11 cellular contexts compared by ENCODE assay signal in the genomic region with DNA sequence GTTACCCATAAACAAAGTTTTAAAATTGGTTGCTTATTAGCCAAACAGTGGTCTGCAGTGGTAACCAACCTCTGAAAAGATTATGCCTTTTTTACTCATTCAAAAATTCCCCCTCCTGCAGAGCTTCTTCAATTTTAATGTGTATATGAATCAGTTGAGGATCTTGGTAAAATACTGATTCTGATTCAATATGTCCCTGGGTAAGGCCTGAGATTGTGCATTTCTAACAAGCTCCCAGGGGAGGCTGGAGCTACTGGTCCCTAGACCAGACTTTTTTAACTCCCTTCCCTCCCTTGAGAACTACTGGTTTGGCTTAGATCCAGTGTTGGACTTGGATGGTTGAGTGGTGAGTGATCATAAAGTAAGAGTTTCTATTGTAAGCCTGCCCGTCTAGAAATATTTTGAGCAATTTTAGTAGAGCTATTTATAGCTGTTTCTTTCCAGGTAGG.
A peak's percentile ranks its signal among the peaks of the same experiment; 100 is the strongest.
DNase-seq lines count a peak whose midpoint lies in the region; ATAC-seq and TF ChIP-seq lines count a peak whose summit lies in the region.
"Had no signal": no experiment of that assay in that cellular context is flagged by ENCODE, and none has a peak within 500 bp of the region (broad histone marks: within the 10 kb centered on the region; RNA-seq: fewer than 3 reads in every experiment).

No MANE protein-coding gene starts in this region.

- TF ChIP-seq CTCF in SK-N-SH (IDR thresholded peaks at IDR 0.05): no peak
- no peak for TF ChIP-seq CTCF in WTC11 (IDR thresholded peaks at IDR 0.05)

- peak overlapping the region; percentile 31 for H3K27ac Mint-ChIP-seq in activated naive CD8-positive, alpha-beta T cell
- no peak overlapping the region for H3K27ac Mint-ChIP-seq in WTC11

- H3K36me3 ChIP-seq in SK-N-SH (replicated peaks in 1 of 2; ENCODE audit: control insufficient read depth in 1 of 2, insufficient read depth in 2 of 2, low read length in 1 of 2): no peaks in the 10 kb centered on the region
- H3K36me3 ChIP-seq: heart left ventricle had no signal

- peaks cover 10% of the 10 kb centered on the region for H3K9me3 Mint-ChIP-seq in activated naive CD8-positive, alpha-beta T cell (ENCODE audit: low read depth)
- no peaks in the 10 kb centered on the region for H3K9me3 Mint-ChIP-seq in WTC11

- no peak overlapping the region for H2AFZ ChIP-seq in SK-N-SH (ENCODE audit: low read depth)

- no peaks in the 10 kb centered on the region; a peak in 1 of 4 replicates for H3K4me1 ChIP-seq in SK-N-SH (ENCODE audit: control insufficient read depth in 1 of 2, insufficient read depth in 2 of 2, low read depth in 1 of 2, low read length in 1 of 2)

- no peak overlapping the region for H3K4me2 ChIP-seq in SK-N-SH

- TF ChIP-seq RAD21 in SK-N-SH (IDR thresholded peaks at IDR 0.05; ENCODE audit: low read length): no peak

- H3K4me3 ChIP-seq in SK-N-SH (ENCODE audit: low read depth in 2 of 2, low read length in 1 of 2): no peak overlapping the region
- H3K4me3 ChIP-seq: heart left ventricle had no signal

- H3K27me3 Mint-ChIP-seq in activated naive CD8-positive, alpha-beta T cell: no peaks in the 10 kb centered on the region
- peaks cover 75% of the 10 kb centered on the region for H3K27me3 Mint-ChIP-seq in WTC11 (ENCODE audit: low read depth)

- H3K4me3 Mint-ChIP-seq in activated naive CD8-positive, alpha-beta T cell: no peak overlapping the region
- no peak overlapping the region for H3K4me3 Mint-ChIP-seq in WTC11

- peaks cover 18% of the 10 kb centered on the region for H4K20me1 ChIP-seq in SK-N-SH (ENCODE audit: insufficient read depth)

- peaks cover 89% of the 10 kb centered on the region for H3K79me2 ChIP-seq in SK-N-SH (ENCODE audit: insufficient read depth)

- 24% methylated on average over 1 of the region's 1 CpG for WGBS in SK-N-SH (ENCODE audit: low lambda C conversion rate)

- TF ChIP-seq EP300 in SK-N-SH (IDR thresholded peaks at IDR 0.05; ENCODE audit: borderline replicate concordance in 1 of 2, low read depth in 1 of 2, low read length in 1 of 2): no peak

- peaks cover 10% of the 10 kb centered on the region for H3F3A ChIP-seq in SK-N-SH (replicated peaks; ENCODE audit: insufficient read depth)

- no peak; the same call in 2 of the 3 replicates for ATAC-seq in SK-N-SH treated with all-trans-retinoic acid at 6 μM for 48 hours
- ATAC-seq in HG03354 (IDR thresholded peaks at IDR 0.05; ENCODE audit: poor library complexity, severe bottlenecking, unreplicated experiment): peak; percentile 66
- no peak for ATAC-seq in WTC11
- ATAC-seq: Panc1 had no signal

- peaks cover 50% of the 10 kb centered on the region for H3K4me1 Mint-ChIP-seq in activated naive CD8-positive, alpha-beta T cell (ENCODE audit: low read depth)
- H3K4me1 Mint-ChIP-seq in WTC11: peaks cover 4% of the 10 kb centered on the region

- H3K9me2 ChIP-seq in SK-N-SH: no peaks in the 10 kb centered on the region

- POLR2A ChIA-PET in SK-N-SH (lab: Yijun Ruan, JAX) (no interaction called here), WTC11 (lab: Charles Lee) (no interaction called here)

- H3K27ac ChIP-seq in SK-N-SH (ENCODE audit: low read depth in 2 of 2, low read length in 1 of 2): no peak overlapping the region
- H3K27ac ChIP-seq: heart left ventricle had no signal

- H3K9ac ChIP-seq in SK-N-SH: no peak overlapping the region

- DNase-seq in SK-N-SH (no peak), renal cortical epithelial cell (ENCODE audit: low read depth) (peak; percentile 87), WTC11 (ENCODE audit: low spot score) (no peak), NCI-H146 (lab: John Stamatoyannopoulos, UW) (no peak), cortex of kidney (lab: John Stamatoyannopoulos, UW) (no peak)
- DNase-seq: heart left ventricle; stimulated activated naive CD4-positive, alpha-beta T cell had no signal

- peaks cover 22% of the 10 kb centered on the region for H3K36me3 Mint-ChIP-seq in activated naive CD8-positive, alpha-beta T cell
- H3K36me3 Mint-ChIP-seq in WTC11: no peaks in the 10 kb centered on the region

- H3K27me3 ChIP-seq in SK-N-SH (ENCODE audit: insufficient read depth): no peaks in the 10 kb centered on the region
- H3K27me3 ChIP-seq: heart left ventricle had no signal

- CTCF ChIA-PET in SK-N-SH (lab: Yijun Ruan, JAX): interaction anchor here (0.6 kb wide), 1 partner anchor 53 kb away, joined by 3 read pairs; no protein-coding TSS in a partner anchor
- CTCF ChIA-PET in WTC11 (lab: Charles Lee): no interaction called here

- no peaks in the 10 kb centered on the region for H3K9me3 ChIP-seq in SK-N-SH

TF ChIP-seq in SK-N-SH, 30 proteins besides CTCF, POLR2A, EP300 and RAD21:
- TF ChIP-seq MEF2A (IDR thresholded peaks at IDR 0.05; ENCODE audit: borderline replicate concordance, low read depth) (peak; percentile 59; the same call in 1 of the 2 replicates), FOXJ3 (CRISPR knock-in tag; IDR thresholded peaks at IDR 0.05) (no peak), RXRA (IDR thresholded peaks at IDR 0.05; ENCODE audit: borderline replicate concordance, low read depth) (no peak), YY1 (IDR thresholded peaks at IDR 0.05; ENCODE audit: low read depth) (no peak), NFIC (IDR thresholded peaks at IDR 0.05; ENCODE audit: borderline replicate concordance) (peak; percentile 69; the same call in 1 of the 2 replicates), TEAD4 (IDR thresholded peaks at IDR 0.05; ENCODE audit: borderline replicate concordance, insufficient read depth) (no peak), FOXM1 (IDR thresholded peaks at IDR 0.05; ENCODE audit: low read depth) (no peak), TCF12 (IDR thresholded peaks at IDR 0.05) (peak; percentile 11; the same call in 1 of the 2 replicates)
- TF ChIP-seq, protein P1, sequence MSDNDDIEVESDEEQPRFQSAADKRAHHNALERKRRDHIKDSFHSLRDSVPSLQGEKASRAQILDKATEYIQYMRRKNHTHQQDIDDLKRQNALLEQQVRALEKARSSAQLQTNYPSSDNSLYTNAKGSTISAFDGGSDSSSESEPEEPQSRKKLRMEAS (IDR thresholded peaks at IDR 0.05; ENCODE audit: low read depth): no peak
TF ChIP-seq in SK-N-SH: peak in this region for 3.

TF ChIP-seq in SK-N-SH treated with all-trans-retinoic acid at 6 μM for 48 hours, 23 proteins besides CTCF, POLR2A, EP300 and RAD21 (continues in another document):
- TF ChIP-seq ZC3H10 (CRISPR knock-in tag; IDR thresholded peaks at IDR 0.05) (no peak), ZNF70 (CRISPR knock-in tag; IDR thresholded peaks at IDR 0.05) (no peak), SNAI2 (CRISPR knock-in tag; IDR thresholded peaks at IDR 0.05) (no peak), RARB (CRISPR knock-in tag; IDR thresholded peaks at IDR 0.05) (no peak), ISL1 (CRISPR knock-in tag; IDR thresholded peaks at IDR 0.05) (no peak), CSDC2 (CRISPR knock-in tag; IDR thresholded peaks at IDR 0.05) (no peak)
- TF ChIP-seq, protein P2, sequence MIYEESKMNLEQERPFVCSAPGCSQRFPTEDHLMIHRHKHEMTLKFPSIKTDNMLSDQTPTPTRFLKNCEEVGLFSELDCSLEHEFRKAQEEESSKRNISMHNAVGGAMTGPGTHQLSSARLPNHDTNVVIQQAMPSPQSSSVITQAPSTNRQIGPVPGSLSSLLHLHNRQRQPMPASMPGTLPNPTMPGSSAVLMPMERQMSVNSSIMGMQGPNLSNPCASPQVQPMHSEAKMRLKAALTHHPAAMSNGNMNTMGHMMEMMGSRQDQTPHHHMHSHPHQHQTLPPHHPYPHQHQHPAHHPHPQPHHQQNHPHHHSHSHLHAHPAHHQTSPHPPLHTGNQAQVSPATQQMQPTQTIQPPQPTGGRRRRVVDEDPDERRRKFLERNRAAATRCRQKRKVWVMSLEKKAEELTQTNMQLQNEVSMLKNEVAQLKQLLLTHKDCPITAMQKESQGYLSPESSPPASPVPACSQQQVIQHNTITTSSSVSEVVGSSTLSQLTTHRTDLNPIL (CRISPR knock-in tag; IDR thresholded peaks at IDR 0.05; ENCODE audit: low read depth): no peak

TF ChIP-seq in WTC11, 78 proteins besides CTCF, POLR2A, EP300 and RAD21 (continues in another document):
- TF ChIP-seq SMAD3 (CRISPR knock-in tag; IDR thresholded peaks at IDR 0.05; ENCODE audit: borderline replicate concordance) (no peak), ZNF671 (CRISPR knock-in tag; IDR thresholded peaks at IDR 0.05) (no peak), GTF2I (CRISPR knock-in tag; conservative IDR thresholded peaks at IDR 0.05) (no peak), TEAD1 (CRISPR knock-in tag; IDR thresholded peaks at IDR 0.05) (no peak), TP53 (CRISPR knock-in tag; IDR thresholded peaks at IDR 0.05) (no peak), ZNF396 (CRISPR knock-in tag; IDR thresholded peaks at IDR 0.05; ENCODE audit: borderline replicate concordance) (no peak), RELA (CRISPR knock-in tag; IDR thresholded peaks at IDR 0.05; ENCODE audit: borderline replicate concordance) (no peak), GABPB1 (CRISPR knock-in tag; IDR thresholded peaks at IDR 0.05) (no peak), SOX15 (CRISPR knock-in tag; IDR thresholded peaks at IDR 0.05) (no peak)
- TF ChIP-seq, protein P3, sequence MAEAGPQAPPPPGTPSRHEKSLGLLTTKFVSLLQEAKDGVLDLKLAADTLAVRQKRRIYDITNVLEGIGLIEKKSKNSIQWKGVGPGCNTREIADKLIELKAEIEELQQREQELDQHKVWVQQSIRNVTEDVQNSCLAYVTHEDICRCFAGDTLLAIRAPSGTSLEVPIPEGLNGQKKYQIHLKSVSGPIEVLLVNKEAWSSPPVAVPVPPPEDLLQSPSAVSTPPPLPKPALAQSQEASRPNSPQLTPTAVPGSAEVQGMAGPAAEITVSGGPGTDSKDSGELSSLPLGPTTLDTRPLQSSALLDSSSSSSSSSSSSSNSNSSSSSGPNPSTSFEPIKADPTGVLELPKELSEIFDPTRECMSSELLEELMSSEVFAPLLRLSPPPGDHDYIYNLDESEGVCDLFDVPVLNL (CRISPR knock-in tag; IDR thresholded peaks at IDR 0.05; ENCODE audit: borderline replicate concordance, low read depth): no peak
